ENCODE assay signal across 1 cellular context in the genomic region with DNA sequence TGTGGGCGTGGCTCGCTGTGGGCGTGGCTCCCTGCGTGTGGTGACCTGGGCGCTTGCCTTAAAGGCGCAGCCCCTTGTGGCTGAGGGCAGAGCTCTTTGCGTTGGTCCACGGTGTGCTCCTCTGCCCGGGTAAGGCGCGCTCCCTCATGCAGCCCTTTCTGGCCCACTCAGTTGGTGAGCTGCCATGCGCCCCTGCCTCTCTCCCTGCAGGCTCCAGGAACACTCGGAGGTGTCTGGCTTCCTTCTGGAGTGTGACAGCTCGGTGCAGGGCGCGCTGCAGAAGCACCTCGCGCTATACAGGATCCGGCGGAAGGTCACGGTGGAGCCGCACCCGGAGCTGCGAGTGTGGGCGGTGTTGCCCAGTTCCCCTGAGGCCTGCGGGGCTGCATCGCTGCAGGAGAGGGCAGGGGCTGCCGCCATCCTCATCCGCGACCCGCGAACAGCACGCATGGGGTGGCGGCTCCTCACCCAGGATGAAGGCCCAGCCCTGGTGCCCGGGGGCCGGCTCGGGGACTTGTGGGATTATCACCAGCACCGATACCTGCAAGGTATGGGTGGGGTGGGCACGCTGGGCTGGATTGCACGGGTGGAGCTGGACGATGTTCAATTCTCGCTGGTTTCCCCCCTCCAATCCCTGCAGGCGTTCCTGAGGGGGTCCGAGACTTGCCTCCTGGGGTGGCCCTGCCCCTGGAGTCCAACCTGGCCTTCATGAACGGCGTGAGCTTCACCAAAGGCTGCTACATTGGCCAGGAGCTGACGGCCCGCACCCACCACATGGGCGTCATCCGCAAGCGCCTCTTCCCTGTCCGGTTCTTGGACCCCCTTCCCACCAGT.
TF ChIP-seq lines count a peak whose summit lies in the region.

No MANE protein-coding gene starts in this region.

TF ChIP-seq in K562, 482 proteins besides CTCF, POLR2A, EP300 and RAD21 (continued from another document and continues in another):
- TF ChIP-seq, protein P1, sequence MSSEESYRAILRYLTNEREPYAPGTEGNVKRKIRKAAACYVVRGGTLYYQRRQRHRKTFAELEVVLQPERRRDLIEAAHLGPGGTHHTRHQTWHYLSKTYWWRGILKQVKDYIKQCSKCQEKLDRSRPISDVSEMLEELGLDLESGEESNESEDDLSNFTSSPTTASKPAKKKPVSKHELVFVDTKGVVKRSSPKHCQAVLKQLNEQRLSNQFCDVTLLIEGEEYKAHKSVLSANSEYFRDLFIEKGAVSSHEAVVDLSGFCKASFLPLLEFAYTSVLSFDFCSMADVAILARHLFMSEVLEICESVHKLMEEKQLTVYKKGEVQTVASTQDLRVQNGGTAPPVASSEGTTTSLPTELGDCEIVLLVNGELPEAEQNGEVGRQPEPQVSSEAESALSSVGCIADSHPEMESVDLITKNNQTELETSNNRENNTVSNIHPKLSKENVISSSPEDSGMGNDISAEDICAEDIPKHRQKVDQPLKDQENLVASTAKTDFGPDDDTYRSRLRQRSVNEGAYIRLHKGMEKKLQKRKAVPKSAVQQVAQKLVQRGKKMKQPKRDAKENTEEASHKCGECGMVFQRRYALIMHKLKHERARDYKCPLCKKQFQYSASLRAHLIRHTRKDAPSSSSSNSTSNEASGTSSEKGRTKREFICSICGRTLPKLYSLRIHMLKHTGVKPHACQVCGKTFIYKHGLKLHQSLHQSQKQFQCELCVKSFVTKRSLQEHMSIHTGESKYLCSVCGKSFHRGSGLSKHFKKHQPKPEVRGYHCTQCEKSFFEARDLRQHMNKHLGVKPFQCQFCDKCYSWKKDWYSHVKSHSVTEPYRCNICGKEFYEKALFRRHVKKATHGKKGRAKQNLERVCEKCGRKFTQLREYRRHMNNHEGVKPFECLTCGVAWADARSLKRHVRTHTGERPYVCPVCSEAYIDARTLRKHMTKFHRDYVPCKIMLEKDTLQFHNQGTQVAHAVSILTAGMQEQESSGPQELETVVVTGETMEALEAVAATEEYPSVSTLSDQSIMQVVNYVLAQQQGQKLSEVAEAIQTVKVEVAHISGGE (CRISPR knock-in tag; IDR thresholded peaks at IDR 0.05): peak in 1 of 3 experiments; percentile 60; a peak in 2 of 6 replicates
- peak; percentile 74 for TF ChIP-seq KDM5B (IDR thresholded peaks at IDR 0.05; ENCODE audit: insufficient replicate concordance, low read depth, low read length)
- TF ChIP-seq MEF2D (tag; conservative IDR thresholded peaks at IDR 0.05; ENCODE audit: low read depth): no peak
- TF ChIP-seq NFIX (CRISPR knock-in tag; IDR thresholded peaks at IDR 0.05; ENCODE audit: low read depth): no peak
- TF ChIP-seq NONO (IDR thresholded peaks at IDR 0.05; ENCODE audit: low read depth in 2 of 2, low read length in 1 of 2): no peak
- TF ChIP-seq, protein P2, sequence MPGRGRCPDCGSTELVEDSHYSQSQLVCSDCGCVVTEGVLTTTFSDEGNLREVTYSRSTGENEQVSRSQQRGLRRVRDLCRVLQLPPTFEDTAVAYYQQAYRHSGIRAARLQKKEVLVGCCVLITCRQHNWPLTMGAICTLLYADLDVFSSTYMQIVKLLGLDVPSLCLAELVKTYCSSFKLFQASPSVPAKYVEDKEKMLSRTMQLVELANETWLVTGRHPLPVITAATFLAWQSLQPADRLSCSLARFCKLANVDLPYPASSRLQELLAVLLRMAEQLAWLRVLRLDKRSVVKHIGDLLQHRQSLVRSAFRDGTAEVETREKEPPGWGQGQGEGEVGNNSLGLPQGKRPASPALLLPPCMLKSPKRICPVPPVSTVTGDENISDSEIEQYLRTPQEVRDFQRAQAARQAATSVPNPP (IDR thresholded peaks at IDR 0.05; ENCODE audit: borderline replicate concordance, insufficient read depth, insufficient read length): no peak
- no peak for TF ChIP-seq MAFK (IDR thresholded peaks at IDR 0.05; ENCODE audit: low read length)
- TF ChIP-seq, protein P3, sequence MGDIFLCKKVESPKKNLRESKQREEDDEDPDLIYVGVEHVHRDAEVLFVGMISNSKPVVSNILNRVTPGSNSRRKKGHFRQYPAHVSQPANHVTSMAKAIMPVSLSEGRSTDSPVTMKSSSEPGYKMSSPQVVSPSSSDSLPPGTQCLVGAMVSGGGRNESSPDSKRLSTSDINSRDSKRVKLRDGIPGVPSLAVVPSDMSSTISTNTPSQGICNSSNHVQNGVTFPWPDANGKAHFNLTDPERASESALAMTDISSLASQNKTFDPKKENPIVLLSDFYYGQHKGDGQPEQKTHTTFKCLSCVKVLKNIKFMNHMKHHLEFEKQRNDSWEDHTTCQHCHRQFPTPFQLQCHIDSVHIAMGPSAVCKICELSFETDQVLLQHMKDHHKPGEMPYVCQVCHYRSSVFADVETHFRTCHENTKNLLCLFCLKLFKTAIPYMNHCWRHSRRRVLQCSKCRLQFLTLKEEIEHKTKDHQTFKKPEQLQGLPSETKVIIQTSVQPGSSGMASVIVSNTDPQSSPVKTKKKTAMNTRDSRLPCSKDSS (IDR thresholded peaks at IDR 0.05; ENCODE audit: low read depth, partially characterized antibody): no peak
- TF ChIP-seq, protein P4, sequence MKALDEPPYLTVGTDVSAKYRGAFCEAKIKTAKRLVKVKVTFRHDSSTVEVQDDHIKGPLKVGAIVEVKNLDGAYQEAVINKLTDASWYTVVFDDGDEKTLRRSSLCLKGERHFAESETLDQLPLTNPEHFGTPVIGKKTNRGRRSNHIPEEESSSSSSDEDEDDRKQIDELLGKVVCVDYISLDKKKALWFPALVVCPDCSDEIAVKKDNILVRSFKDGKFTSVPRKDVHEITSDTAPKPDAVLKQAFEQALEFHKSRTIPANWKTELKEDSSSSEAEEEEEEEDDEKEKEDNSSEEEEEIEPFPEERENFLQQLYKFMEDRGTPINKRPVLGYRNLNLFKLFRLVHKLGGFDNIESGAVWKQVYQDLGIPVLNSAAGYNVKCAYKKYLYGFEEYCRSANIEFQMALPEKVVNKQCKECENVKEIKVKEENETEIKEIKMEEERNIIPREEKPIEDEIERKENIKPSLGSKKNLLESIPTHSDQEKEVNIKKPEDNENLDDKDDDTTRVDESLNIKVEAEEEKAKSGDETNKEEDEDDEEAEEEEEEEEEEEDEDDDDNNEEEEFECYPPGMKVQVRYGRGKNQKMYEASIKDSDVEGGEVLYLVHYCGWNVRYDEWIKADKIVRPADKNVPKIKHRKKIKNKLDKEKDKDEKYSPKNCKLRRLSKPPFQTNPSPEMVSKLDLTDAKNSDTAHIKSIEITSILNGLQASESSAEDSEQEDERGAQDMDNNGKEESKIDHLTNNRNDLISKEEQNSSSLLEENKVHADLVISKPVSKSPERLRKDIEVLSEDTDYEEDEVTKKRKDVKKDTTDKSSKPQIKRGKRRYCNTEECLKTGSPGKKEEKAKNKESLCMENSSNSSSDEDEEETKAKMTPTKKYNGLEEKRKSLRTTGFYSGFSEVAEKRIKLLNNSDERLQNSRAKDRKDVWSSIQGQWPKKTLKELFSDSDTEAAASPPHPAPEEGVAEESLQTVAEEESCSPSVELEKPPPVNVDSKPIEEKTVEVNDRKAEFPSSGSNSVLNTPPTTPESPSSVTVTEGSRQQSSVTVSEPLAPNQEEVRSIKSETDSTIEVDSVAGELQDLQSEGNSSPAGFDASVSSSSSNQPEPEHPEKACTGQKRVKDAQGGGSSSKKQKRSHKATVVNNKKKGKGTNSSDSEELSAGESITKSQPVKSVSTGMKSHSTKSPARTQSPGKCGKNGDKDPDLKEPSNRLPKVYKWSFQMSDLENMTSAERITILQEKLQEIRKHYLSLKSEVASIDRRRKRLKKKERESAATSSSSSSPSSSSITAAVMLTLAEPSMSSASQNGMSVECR (CRISPR knock-in tag; IDR thresholded peaks at IDR 0.05): no peak
- no peak for TF ChIP-seq RBM22 (IDR thresholded peaks at IDR 0.05; ENCODE audit: low read depth, low read length, poor library complexity, severe bottlenecking)
- TF ChIP-seq, protein P5, sequence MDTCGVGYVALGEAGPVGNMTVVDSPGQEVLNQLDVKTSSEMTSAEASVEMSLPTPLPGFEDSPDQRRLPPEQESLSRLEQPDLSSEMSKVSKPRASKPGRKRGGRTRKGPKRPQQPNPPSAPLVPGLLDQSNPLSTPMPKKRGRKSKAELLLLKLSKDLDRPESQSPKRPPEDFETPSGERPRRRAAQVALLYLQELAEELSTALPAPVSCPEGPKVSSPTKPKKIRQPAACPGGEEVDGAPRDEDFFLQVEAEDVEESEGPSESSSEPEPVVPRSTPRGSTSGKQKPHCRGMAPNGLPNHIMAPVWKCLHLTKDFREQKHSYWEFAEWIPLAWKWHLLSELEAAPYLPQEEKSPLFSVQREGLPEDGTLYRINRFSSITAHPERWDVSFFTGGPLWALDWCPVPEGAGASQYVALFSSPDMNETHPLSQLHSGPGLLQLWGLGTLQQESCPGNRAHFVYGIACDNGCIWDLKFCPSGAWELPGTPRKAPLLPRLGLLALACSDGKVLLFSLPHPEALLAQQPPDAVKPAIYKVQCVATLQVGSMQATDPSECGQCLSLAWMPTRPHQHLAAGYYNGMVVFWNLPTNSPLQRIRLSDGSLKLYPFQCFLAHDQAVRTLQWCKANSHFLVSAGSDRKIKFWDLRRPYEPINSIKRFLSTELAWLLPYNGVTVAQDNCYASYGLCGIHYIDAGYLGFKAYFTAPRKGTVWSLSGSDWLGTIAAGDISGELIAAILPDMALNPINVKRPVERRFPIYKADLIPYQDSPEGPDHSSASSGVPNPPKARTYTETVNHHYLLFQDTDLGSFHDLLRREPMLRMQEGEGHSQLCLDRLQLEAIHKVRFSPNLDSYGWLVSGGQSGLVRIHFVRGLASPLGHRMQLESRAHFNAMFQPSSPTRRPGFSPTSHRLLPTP (IDR thresholded peaks at IDR 0.05; ENCODE audit: borderline replicate concordance, extremely low read depth, insufficient read length): no peak
- TF ChIP-seq ZNF282 (CRISPR knock-in tag; IDR thresholded peaks at IDR 0.05): no peak
- TF ChIP-seq NFRKB (IDR thresholded peaks at IDR 0.05; ENCODE audit: low read depth): no peak
- TF ChIP-seq ZNF143 (CRISPR knock-in tag; IDR thresholded peaks at IDR 0.05): no peak
- TF ChIP-seq NFYB (IDR thresholded peaks at IDR 0.05; ENCODE audit: extremely low read depth, insufficient read length): no peak
- TF ChIP-seq CCNT2 (IDR thresholded peaks at IDR 0.05; ENCODE audit: borderline replicate concordance, extremely low read depth, insufficient read length, low read depth, low read length): no peak
- TF ChIP-seq, protein P6, sequence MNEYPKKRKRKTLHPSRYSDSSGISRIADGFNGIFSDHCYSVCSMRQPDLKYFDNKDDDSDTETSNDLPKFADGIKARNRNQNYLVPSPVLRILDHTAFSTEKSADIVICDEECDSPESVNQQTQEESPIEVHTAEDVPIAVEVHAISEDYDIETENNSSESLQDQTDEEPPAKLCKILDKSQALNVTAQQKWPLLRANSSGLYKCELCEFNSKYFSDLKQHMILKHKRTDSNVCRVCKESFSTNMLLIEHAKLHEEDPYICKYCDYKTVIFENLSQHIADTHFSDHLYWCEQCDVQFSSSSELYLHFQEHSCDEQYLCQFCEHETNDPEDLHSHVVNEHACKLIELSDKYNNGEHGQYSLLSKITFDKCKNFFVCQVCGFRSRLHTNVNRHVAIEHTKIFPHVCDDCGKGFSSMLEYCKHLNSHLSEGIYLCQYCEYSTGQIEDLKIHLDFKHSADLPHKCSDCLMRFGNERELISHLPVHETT (CRISPR knock-in tag; conservative IDR thresholded peaks at IDR 0.05 in 1 of 2, IDR thresholded peaks at IDR 0.05 in 1 of 2): no peak
- TF ChIP-seq KLF16 (IDR thresholded peaks at IDR 0.05): no peak
- TF ChIP-seq FOXM1 (IDR thresholded peaks at IDR 0.05; ENCODE audit: low read depth): no peak
- TF ChIP-seq FOXM1 (CRISPR knock-in tag; IDR thresholded peaks at IDR 0.05; ENCODE audit: low read depth): 0 out of 2 replicates have a peak, but pooled peaks have one; percentile 43
- TF ChIP-seq MCM5 (IDR thresholded peaks at IDR 0.05; ENCODE audit: low read depth): no peak
- no peak for TF ChIP-seq ZNF311 (CRISPR knock-in tag; IDR thresholded peaks at IDR 0.05)
- no peak for TF ChIP-seq ZEB2 (IDR thresholded peaks at IDR 0.05)
- TF ChIP-seq, protein P7, sequence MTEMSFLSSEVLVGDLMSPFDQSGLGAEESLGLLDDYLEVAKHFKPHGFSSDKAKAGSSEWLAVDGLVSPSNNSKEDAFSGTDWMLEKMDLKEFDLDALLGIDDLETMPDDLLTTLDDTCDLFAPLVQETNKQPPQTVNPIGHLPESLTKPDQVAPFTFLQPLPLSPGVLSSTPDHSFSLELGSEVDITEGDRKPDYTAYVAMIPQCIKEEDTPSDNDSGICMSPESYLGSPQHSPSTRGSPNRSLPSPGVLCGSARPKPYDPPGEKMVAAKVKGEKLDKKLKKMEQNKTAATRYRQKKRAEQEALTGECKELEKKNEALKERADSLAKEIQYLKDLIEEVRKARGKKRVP (CRISPR knock-in tag; IDR thresholded peaks at IDR 0.05): no peak
- TF ChIP-seq STAT5B (CRISPR knock-in tag; IDR thresholded peaks at IDR 0.05): no peak
- TF ChIP-seq BRD4 (IDR thresholded peaks at IDR 0.05): no peak
- TF ChIP-seq TAF7 (tag; IDR thresholded peaks at IDR 0.05): no peak
- TF ChIP-seq, protein P8, sequence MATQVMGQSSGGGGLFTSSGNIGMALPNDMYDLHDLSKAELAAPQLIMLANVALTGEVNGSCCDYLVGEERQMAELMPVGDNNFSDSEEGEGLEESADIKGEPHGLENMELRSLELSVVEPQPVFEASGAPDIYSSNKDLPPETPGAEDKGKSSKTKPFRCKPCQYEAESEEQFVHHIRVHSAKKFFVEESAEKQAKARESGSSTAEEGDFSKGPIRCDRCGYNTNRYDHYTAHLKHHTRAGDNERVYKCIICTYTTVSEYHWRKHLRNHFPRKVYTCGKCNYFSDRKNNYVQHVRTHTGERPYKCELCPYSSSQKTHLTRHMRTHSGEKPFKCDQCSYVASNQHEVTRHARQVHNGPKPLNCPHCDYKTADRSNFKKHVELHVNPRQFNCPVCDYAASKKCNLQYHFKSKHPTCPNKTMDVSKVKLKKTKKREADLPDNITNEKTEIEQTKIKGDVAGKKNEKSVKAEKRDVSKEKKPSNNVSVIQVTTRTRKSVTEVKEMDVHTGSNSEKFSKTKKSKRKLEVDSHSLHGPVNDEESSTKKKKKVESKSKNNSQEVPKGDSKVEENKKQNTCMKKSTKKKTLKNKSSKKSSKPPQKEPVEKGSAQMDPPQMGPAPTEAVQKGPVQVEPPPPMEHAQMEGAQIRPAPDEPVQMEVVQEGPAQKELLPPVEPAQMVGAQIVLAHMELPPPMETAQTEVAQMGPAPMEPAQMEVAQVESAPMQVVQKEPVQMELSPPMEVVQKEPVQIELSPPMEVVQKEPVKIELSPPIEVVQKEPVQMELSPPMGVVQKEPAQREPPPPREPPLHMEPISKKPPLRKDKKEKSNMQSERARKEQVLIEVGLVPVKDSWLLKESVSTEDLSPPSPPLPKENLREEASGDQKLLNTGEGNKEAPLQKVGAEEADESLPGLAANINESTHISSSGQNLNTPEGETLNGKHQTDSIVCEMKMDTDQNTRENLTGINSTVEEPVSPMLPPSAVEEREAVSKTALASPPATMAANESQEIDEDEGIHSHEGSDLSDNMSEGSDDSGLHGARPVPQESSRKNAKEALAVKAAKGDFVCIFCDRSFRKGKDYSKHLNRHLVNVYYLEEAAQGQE (CRISPR knock-in tag; IDR thresholded peaks at IDR 0.05; ENCODE audit: low read depth): 0 out of 2 replicates have a peak, but pooled peaks have one; percentile 40
- no peak for TF ChIP-seq ETV1 (tag; conservative IDR thresholded peaks at IDR 0.05; ENCODE audit: low read depth)
- TF ChIP-seq SRSF3 (IDR thresholded peaks at IDR 0.05; ENCODE audit: insufficient read depth, low read length): no peak
- TF ChIP-seq NR2F6 (CRISPR knock-in tag; IDR thresholded peaks at IDR 0.05): no peak
